10 cellular contexts compared by ENCODE assay signal in the genomic region with DNA sequence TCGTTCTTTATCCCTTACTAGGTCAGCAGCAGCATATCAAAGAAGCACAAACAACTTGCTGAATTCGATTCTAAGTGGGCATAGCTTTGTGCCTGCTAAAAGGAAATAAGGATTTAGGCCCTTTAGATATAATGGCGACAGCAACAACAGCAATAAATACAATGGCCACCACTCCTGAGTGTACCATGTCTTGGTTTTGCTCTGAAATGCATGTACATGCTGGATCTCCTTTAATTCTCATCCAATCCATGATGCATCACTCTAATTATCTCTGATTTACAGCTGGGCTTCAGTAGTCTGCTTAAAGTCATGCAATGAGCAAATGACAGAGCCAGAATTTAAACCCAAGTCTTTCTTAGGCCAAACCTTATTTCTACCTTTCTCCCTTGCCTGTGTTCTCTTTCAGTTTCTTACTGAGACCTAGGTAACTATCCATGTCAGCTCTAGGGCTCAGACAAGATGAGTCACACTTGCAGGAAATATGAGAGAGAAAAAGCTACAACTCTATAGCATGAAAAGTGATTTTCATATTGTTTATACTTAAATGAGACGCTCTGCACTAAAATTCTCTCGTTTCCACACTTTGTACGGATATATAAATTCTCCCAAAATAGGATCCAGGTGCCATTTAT.
DNase-seq lines count a peak whose midpoint lies in the region; ATAC-seq and TF ChIP-seq lines count a peak whose summit lies in the region.
"Had no signal": no experiment of that assay in that cellular context is flagged by ENCODE, and none has a peak within 500 bp of the region (broad histone marks: within the 10 kb centered on the region; RNA-seq: fewer than 3 reads in every experiment).

No MANE protein-coding gene starts in this region.

- TF ChIP-seq CTCF in colonic mucosa (IDR thresholded peaks at IDR 0.05): no peak
- TF ChIP-seq CTCF in Peyer's patch (IDR thresholded peaks at IDR 0.05): no peak
- no peak for TF ChIP-seq CTCF in mesothelial cell of epicardium (IDR thresholded peaks at IDR 0.05; ENCODE audit: unreplicated experiment)

- H3K9ac ChIP-seq in HUES64 (ENCODE audit: low read depth, low read length) (no peak overlapping the region), colonic mucosa (ENCODE audit: low read depth in 2 of 2, low read length in 2 of 2) (no peak overlapping the region), subcutaneous abdominal adipose tissue (ENCODE audit: low read length in 5 of 5) (no peak overlapping the region)

- ATAC-seq in activated CD8-positive, alpha-beta memory T cell treated with anti-CD3 and anti-CD28 coated beads, Interleukin-2, amount 10 ng/mL, durations not matched to agents 7 days and 5 days: peak; percentile 47

- 92% methylated on average over 6 of the region's 6 CpGs for WGBS in HUES64

- intact Hi-C loops in colonic mucosa (cut with DNase I): no loop called here

- no peaks in the 10 kb centered on the region for H3K36me3 Mint-ChIP-seq in activated CD8-positive, alpha-beta memory T cell treated with anti-CD3 and anti-CD28 coated beads, Interleukin-2, amount 10 ng/mL, durations not matched to agents 7 days and 5 days
- H3K36me3 Mint-ChIP-seq in mesothelial cell of epicardium: no peaks in the 10 kb centered on the region

- H3K9me3 Mint-ChIP-seq in activated CD8-positive, alpha-beta memory T cell treated with anti-CD3 and anti-CD28 coated beads, Interleukin-2, amount 10 ng/mL, durations not matched to agents 7 days and 5 days (ENCODE audit: low read depth): peaks cover 1% of the 10 kb centered on the region
- H3K9me3 Mint-ChIP-seq in mesothelial cell of epicardium: peaks cover 7% of the 10 kb centered on the region

- no peaks in the 10 kb centered on the region for H3K27me3 ChIP-seq in HUES64 (ENCODE audit: insufficient read depth, low read length)
- no peaks in the 10 kb centered on the region for H3K27me3 ChIP-seq in colonic mucosa
- no peaks in the 10 kb centered on the region for H3K27me3 ChIP-seq in subcutaneous abdominal adipose tissue (ENCODE audit: control insufficient read depth in 5 of 5, insufficient read depth in 4 of 5, low read length in 5 of 5)
- no peaks in the 10 kb centered on the region for H3K27me3 ChIP-seq in Peyer's patch

- no peak for DNase-seq in activated CD8-positive, alpha-beta memory T cell treated with anti-CD3 and anti-CD28 coated beads, Interleukin-2, amount 10 ng/mL, durations not matched to agents 7 days and 5 days
- DNase-seq in activated CD8-positive, alpha-beta memory T cell treated with anti-CD3 and anti-CD28 coated beads, Interleukin-2, amount 50 U/mL, for 4 hours: no peak
- no peak for DNase-seq in colonic mucosa
- DNase-seq in Peyer's patch: no peak
- DNase-seq in mesothelial cell of epicardium (ENCODE audit: low spot score in 2 of 2, unreplicated experiment in 2 of 2): no peak
- DNase-seq in anterior cingulate cortex (lab: John Stamatoyannopoulos, UW): no peak
- DNase-seq: activated T-cell treated with anti-CD3 and anti-CD28 coated beads, Interleukin-2, amount 50 U/mL, for 1 hour; NCI-H1930 had no signal

- CTCF ChIA-PET in activated CD8-positive, alpha-beta memory T cell treated with anti-CD3 and anti-CD28 coated beads, Interleukin-2, amount 10 ng/mL, durations not matched to agents 7 days and 5 days (lab: Charles Lee): interaction anchor here (0.6 kb wide), 1 partner anchor 230 kb away, joined by 3 read pairs; no protein-coding TSS in a partner anchor

- H3K4me3 ChIP-seq in HUES64 (ENCODE audit: low read length) (no peak overlapping the region), colonic mucosa (no peak overlapping the region), subcutaneous abdominal adipose tissue (ENCODE audit: low read depth in 1 of 5, low read length in 5 of 5) (no peak overlapping the region), Peyer's patch (no peak overlapping the region)

- peak overlapping the region; percentile 43 for H3K27ac ChIP-seq in HUES64 (ENCODE audit: low read depth, low read length)
- peak overlapping the region; percentile 21 for H3K27ac ChIP-seq in colonic mucosa
- H3K27ac ChIP-seq in subcutaneous abdominal adipose tissue (ENCODE audit: low read depth, low read length): peak overlapping the region; percentile 17
- no peak overlapping the region for H3K27ac ChIP-seq in Peyer's patch

- no peaks in the 10 kb centered on the region for H3K27me3 Mint-ChIP-seq in activated CD8-positive, alpha-beta memory T cell treated with anti-CD3 and anti-CD28 coated beads, Interleukin-2, amount 10 ng/mL, durations not matched to agents 7 days and 5 days
- H3K27me3 Mint-ChIP-seq in mesothelial cell of epicardium (ENCODE audit: low read depth): no peaks in the 10 kb centered on the region

- H3K4me1 ChIP-seq in HUES64 (ENCODE audit: insufficient read depth, low read length): peaks cover 26% of the 10 kb centered on the region
- H3K4me1 ChIP-seq in colonic mucosa: no peaks in the 10 kb centered on the region
- peaks cover 2 to 18% (median 3%) of the 10 kb centered on the region in 5 donors for H3K4me1 ChIP-seq in subcutaneous abdominal adipose tissue (ENCODE audit: control insufficient read depth in 5 of 5, insufficient read depth in 5 of 5, low read length in 5 of 5)
- H3K4me1 ChIP-seq in Peyer's patch: no peaks in the 10 kb centered on the region

- TF ChIP-seq POLR2A in Peyer's patch (IDR thresholded peaks at IDR 0.05): no peak

- no peaks in the 10 kb centered on the region for H3K9me3 ChIP-seq in HUES64 (ENCODE audit: insufficient read depth, low read depth, low read length)
- no peaks in the 10 kb centered on the region for H3K9me3 ChIP-seq in colonic mucosa
- H3K9me3 ChIP-seq in subcutaneous abdominal adipose tissue (ENCODE audit: control insufficient read depth in 5 of 5, low read length in 5 of 5): no peaks in the 10 kb centered on the region
- no peaks in the 10 kb centered on the region for H3K9me3 ChIP-seq in Peyer's patch

- H3K4me1 Mint-ChIP-seq in activated CD8-positive, alpha-beta memory T cell treated with anti-CD3 and anti-CD28 coated beads, Interleukin-2, amount 10 ng/mL, durations not matched to agents 7 days and 5 days: peaks cover 7% of the 10 kb centered on the region
- peaks cover 6% of the 10 kb centered on the region for H3K4me1 Mint-ChIP-seq in mesothelial cell of epicardium

- no peak overlapping the region for H3K4me3 Mint-ChIP-seq in activated CD8-positive, alpha-beta memory T cell treated with anti-CD3 and anti-CD28 coated beads, Interleukin-2, amount 10 ng/mL, durations not matched to agents 7 days and 5 days
- no peak overlapping the region for H3K4me3 Mint-ChIP-seq in mesothelial cell of epicardium

- H3K36me3 ChIP-seq in HUES64 (ENCODE audit: insufficient read depth, low read length) (no peaks in the 10 kb centered on the region), colonic mucosa (no peaks in the 10 kb centered on the region), subcutaneous abdominal adipose tissue (ENCODE audit: control insufficient read depth in 5 of 5, insufficient read depth in 5 of 5, low read length in 5 of 5) (no peaks in the 10 kb centered on the region), Peyer's patch (no peaks in the 10 kb centered on the region)

- no peak overlapping the region for H3K27ac Mint-ChIP-seq in activated CD8-positive, alpha-beta memory T cell treated with anti-CD3 and anti-CD28 coated beads, Interleukin-2, amount 10 ng/mL, durations not matched to agents 7 days and 5 days
- H3K27ac Mint-ChIP-seq in mesothelial cell of epicardium: no peak overlapping the region

Comparison
In these comparisons a context has a peak if more than half of its experiments do, and no peak if none do; other contexts are left out.
1. H3K27ac ChIP-seq: peak in HUES64 (single experiment), colonic mucosa (single experiment) and subcutaneous abdominal adipose tissue (single experiment); none in Peyer's patch (0 of 4).